4 cellular contexts compared by ENCODE assay signal in the genomic region with DNA sequence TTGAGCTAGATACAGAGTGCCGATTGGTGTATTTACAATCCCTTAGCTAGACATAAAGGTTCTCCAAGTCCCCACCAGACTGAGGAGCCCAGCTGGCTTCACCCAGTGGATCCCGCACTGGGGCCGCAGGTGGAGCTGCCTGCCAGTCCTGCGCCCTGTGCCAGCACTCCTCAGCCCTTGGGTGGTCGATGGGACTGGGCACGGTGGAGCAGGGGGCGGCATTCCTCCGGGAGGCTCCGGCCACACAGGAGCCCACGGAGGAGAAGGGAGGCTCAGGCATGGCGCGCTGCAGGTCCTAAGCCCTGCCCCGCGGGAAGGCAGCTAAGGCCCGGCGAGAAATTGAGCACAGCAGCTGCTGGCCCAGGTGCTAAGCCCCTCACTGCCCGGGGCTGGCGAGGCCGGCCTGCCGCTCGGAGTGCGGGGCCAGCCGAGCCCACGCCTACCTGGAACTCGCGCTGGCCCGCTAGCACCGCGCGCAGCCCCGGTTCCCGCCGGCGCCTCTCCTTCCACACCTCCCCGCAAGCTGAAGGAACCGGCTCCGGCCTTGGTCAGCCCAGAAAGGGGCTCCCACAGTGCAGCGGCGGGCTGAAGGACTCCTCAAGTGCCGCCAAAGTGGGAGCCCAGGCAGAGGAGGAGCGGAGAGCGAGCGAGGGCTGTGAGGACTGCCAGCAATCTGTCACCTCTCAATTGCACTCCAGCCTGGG. TPM values are rescaled to one million over a fixed set of nuclear protein-coding genes. Genes with fewer than 3 reads are reported as not detected.
"Had no signal": no experiment of that assay in that cellular context is flagged by ENCODE, and none has a peak within 500 bp of the region (broad histone marks: within the 10 kb centered on the region; RNA-seq: fewer than 3 reads in every experiment).

No MANE protein-coding gene starts in this region.

RNA-seq across cellular contexts. Expression of a gene that starts 54.9 kb away (rescaled TPM):
- total RNA-seq: activated CD8-positive, alpha-beta memory T cell treated with anti-CD3 and anti-CD28 coated beads, Interleukin-2, amount 10 ng/mL, durations not matched to agents 7 days and 5 days; activated CD8-positive, alpha-beta T cell treated with anti-CD3 and anti-CD28 coated beads, Interleukin-2, amount 10 ng/mL, durations not matched to agents 7 days and 5 days; activated naive CD8-positive, alpha-beta T cell treated with anti-CD3 and anti-CD28 coated beads, Interleukin-2, amount 10 ng/mL, durations not matched to agents 7 days and 5 days; T-helper 1 cell treated with Interleukin-12 subunit alpha and Interleukin-12 subunit beta and Interleukin-4 antibody, amounts not matched to agents 30 ng/mL and 1 ng/mL, for 36 hours had no signal
